8 cellular contexts compared by ENCODE assay signal in the genomic region with DNA sequence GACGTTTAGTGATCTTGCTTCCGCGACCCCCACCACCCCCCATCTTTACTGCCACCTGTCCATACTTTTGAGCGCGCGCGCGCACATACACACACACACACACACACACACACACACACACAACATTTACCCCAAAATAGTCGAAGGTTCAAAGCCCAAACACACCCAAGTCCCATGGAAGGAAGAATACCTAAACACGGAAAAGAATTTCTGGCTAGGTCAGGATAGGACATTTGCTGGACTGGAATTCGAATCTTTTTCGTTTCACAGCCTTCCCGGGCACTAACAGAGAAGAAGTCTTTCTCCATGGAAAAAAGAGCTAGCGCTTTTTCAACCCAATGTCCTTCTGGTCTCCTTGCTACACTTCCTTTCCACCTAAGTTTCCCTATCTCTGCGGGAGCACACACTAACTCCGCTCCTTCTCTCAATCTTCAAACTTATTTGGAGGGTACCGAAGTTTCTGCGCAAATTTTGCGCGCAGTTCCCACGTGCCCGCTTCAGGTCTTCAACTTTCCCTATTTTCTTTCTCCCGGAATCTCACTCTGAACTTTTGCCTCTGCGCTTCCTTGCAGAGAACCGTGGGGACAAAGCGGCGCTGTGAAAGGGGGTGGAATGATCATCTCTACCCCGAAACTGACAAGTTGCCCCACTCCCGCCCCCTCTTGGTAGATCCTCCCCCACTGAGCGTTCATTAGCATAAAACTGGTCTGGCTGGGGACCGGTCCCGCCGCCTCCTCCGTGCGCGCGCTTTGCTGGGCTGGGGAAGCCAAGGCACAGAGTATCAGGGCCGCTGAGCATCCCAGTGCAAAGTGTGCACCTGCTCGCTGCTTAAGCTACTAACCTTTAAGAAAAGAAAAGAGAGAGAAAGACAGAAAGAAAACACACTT. TPM values are rescaled to one million over a fixed set of nuclear protein-coding genes. Genes with fewer than 3 reads are reported as not detected.
A peak's percentile ranks its signal among the peaks of the same experiment; 100 is the strongest.
DNase-seq lines count a peak whose midpoint lies in the region; ATAC-seq and TF ChIP-seq lines count a peak whose summit lies in the region.

No MANE protein-coding gene starts in this region.

- H3K27me3 Mint-ChIP-seq in central memory CD8-positive, alpha-beta T cell: peaks cover 39% of the 10 kb centered on the region

- TF ChIP-seq POLR2A in lower leg skin (IDR thresholded peaks at IDR 0.05): no peak

- ATAC-seq in central memory CD8-positive, alpha-beta T cell (replicated peaks; ENCODE audit: extremely low read depth, poor library complexity, severe bottlenecking): peak; percentile 42
- no peak for ATAC-seq in HG02840 (IDR thresholded peaks at IDR 0.05; ENCODE audit: low FRiP score, unreplicated experiment)

- H3K4me1 Mint-ChIP-seq in central memory CD8-positive, alpha-beta T cell: peaks cover 5% of the 10 kb centered on the region

- peaks cover 3% of the 10 kb centered on the region for H3K36me3 Mint-ChIP-seq in central memory CD8-positive, alpha-beta T cell (ENCODE audit: insufficient read depth)

- peaks cover 8% of the 10 kb centered on the region; the same call in 1 of the 2 replicates for H3K4me1 ChIP-seq in ES-I3 (ENCODE audit: insufficient read depth, low read length)
- H3K4me1 ChIP-seq in thymus (ENCODE audit: control insufficient read depth, insufficient read depth, low read length): peaks cover 5% of the 10 kb centered on the region

- H3K4me3 ChIP-seq in lower leg skin (ENCODE audit: low read depth, poor library complexity, severe bottlenecking) (peak overlapping the region; percentile 35), thymus (ENCODE audit: low read length) (peak overlapping the region; percentile 73)

- intact Hi-C loops in lower leg skin (cut with DNase I; ENCODE audit: low total_unique reads): no loop called here

- DNase-seq in NCI-H524 (lab: John Stamatoyannopoulos, UW) (peak; percentile 74 to 90), lower leg skin (ENCODE audit: low spot score in 2 of 2) (no peak), middle frontal gyrus (ENCODE audit: extremely low spot score, low spot score) (no peak), NCI-H226 (no peak)
- no peak for DNase-seq in central memory CD8-positive, alpha-beta T cell (ENCODE audit: low spot score in 2 of 2)

- WGBS in lower leg skin, 2 donors: 5 to 7% methylated on average over 39 of the region's 39 CpGs
- under 1% methylated on average over 39 of the region's 39 CpGs for WGBS in thymus

- H3K9ac ChIP-seq in ES-I3 (ENCODE audit: low read depth, low read length): peak overlapping the region; percentile 56; the same call in 1 of the 2 replicates

- peaks cover 4% of the 10 kb centered on the region for H3K27me3 ChIP-seq in thymus (ENCODE audit: control insufficient read depth, insufficient read depth)

- H3K9me3 ChIP-seq in ES-I3 (ENCODE audit: control insufficient read depth, insufficient read depth, low read length) (no peaks in the 10 kb centered on the region), thymus (ENCODE audit: control insufficient read depth) (no peaks in the 10 kb centered on the region)

- TF ChIP-seq CTCF in lower leg skin (IDR thresholded peaks at IDR 0.05): no peak

- no peaks in the 10 kb centered on the region for H3K36me3 ChIP-seq in ES-I3 (ENCODE audit: insufficient read depth, low read length)
- no peaks in the 10 kb centered on the region for H3K36me3 ChIP-seq in thymus (ENCODE audit: control insufficient read depth, insufficient read depth)

- peaks cover 5% of the 10 kb centered on the region for H3K9me3 Mint-ChIP-seq in central memory CD8-positive, alpha-beta T cell

- no peak overlapping the region for H3K27ac Mint-ChIP-seq in central memory CD8-positive, alpha-beta T cell (ENCODE audit: low read depth)

- H3K27ac ChIP-seq in thymus (ENCODE audit: low read depth): no peak overlapping the region

- H3K4me3 Mint-ChIP-seq in central memory CD8-positive, alpha-beta T cell: peak overlapping the region; percentile 72

RNA-seq across cellular contexts. Expression of a gene that starts 2.7 kb away (rescaled TPM):
- total RNA-seq in lower leg skin: 1 to 10 TPM in 3 of 4 donors, under 1 TPM in 1; 0.38 to 5.8 (median 2.5) TPM
- polyA plus RNA-seq in thymus: 2.7 TPM

Comparison
In these comparisons a context has a peak if more than half of its experiments do, and no peak if none do; other contexts are left out.
1. DNase-seq: peak in NCI-H524 (2 of 2); none in central memory CD8-positive, alpha-beta T cell (0 of 2), lower leg skin (0 of 2), middle frontal gyrus (single experiment) and NCI-H226 (single experiment).